In the genomic region with DNA sequence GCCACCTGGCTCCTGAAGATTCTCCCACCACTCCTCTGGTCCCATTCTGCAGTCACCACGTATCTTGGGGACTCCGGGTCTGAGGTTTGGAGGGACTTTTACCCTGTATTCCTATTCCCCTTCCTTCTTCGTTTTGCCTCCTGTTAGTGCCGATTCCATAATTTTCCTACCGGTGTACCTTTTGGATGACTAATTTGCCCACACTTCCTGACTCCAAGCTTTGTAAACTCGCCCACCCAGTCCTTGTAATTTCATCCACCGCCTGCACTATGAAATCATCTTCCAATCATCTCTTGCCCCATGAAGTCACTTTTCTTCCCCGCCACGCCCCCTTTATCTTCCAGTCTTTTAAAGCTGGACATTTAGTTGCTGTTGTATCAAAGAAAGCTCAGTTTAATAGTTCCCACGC, we compare ENCODE assay signal across 1 cellular context.
TF ChIP-seq lines count a peak whose summit lies in the region.

No MANE protein-coding gene starts in this region.

TF ChIP-seq in HCT116, 20 proteins besides CTCF, POLR2A, EP300 and RAD21 (continued from another document):
- TF ChIP-seq, protein P1, sequence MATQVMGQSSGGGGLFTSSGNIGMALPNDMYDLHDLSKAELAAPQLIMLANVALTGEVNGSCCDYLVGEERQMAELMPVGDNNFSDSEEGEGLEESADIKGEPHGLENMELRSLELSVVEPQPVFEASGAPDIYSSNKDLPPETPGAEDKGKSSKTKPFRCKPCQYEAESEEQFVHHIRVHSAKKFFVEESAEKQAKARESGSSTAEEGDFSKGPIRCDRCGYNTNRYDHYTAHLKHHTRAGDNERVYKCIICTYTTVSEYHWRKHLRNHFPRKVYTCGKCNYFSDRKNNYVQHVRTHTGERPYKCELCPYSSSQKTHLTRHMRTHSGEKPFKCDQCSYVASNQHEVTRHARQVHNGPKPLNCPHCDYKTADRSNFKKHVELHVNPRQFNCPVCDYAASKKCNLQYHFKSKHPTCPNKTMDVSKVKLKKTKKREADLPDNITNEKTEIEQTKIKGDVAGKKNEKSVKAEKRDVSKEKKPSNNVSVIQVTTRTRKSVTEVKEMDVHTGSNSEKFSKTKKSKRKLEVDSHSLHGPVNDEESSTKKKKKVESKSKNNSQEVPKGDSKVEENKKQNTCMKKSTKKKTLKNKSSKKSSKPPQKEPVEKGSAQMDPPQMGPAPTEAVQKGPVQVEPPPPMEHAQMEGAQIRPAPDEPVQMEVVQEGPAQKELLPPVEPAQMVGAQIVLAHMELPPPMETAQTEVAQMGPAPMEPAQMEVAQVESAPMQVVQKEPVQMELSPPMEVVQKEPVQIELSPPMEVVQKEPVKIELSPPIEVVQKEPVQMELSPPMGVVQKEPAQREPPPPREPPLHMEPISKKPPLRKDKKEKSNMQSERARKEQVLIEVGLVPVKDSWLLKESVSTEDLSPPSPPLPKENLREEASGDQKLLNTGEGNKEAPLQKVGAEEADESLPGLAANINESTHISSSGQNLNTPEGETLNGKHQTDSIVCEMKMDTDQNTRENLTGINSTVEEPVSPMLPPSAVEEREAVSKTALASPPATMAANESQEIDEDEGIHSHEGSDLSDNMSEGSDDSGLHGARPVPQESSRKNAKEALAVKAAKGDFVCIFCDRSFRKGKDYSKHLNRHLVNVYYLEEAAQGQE (IDR thresholded peaks at IDR 0.05; ENCODE audit: low read depth), result no peak
- no peak for TF ChIP-seq SIN3A (IDR thresholded peaks at IDR 0.05; ENCODE audit: low read depth)
- no peak for TF ChIP-seq MAX (IDR thresholded peaks at IDR 0.05)
- TF ChIP-seq YY1 (IDR thresholded peaks at IDR 0.05; ENCODE audit: extremely low read depth, insufficient replicate concordance, low read depth, low read length), result no peak
TF ChIP-seq in HCT116: peak in this region for 0.
